Comparison of ENCODE assay signal across 33 cellular contexts in the genomic region with DNA sequence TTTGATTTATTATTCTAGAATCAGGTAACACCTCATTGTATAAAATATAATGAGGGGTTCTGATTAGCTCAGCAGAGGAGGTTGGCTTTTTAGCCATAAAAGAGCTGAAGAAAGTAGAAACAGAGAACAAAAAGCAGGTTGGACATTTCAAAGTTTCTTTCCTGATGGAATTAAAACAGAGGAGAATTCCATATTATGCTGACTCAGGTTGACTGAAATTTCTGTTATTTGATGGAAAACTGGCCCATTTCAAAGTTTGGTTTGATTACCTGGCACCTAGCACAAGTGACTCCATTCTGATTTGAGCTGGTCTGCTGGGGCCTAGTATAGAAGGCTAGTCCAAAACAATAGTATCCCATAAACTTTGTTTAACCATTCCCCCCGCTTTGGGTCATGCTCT. TPM values are rescaled to one million over a fixed set of nuclear protein-coding genes. Genes with fewer than 3 reads are reported as not detected.
"Had no signal": no experiment of that assay in that cellular context is flagged by ENCODE, and none has a peak within 500 bp of the region (broad histone marks: within the 10 kb centered on the region; RNA-seq: fewer than 3 reads in every experiment).

No MANE protein-coding gene starts in this region.

- H3K27ac Mint-ChIP-seq: dendritic cell treated with granulocyte-macrophage colony-stimulating factor and Interleukin-4, amounts not matched to agents 40 ng/mL and 50 ng/mL, for 4 days; endodermal cell; mesothelial cell of epicardium had no signal

- H3K27me3 ChIP-seq: colonic mucosa, esophagus squamous epithelium, gastrocnemius medialis, heart right ventricle, left lung had no signal

- H3K4me1 ChIP-seq: colonic mucosa, esophagus squamous epithelium, gastrocnemius medialis, lower lobe of right lung had no signal

- FAIRE-seq: islet of Langerhans, keratinocyte had no signal

- H3K36me3 ChIP-seq: colonic mucosa, esophagus squamous epithelium, gastrocnemius medialis, heart right ventricle, left lung, lower lobe of right lung had no signal

- H3K27me3 Mint-ChIP-seq: dendritic cell treated with granulocyte-macrophage colony-stimulating factor and Interleukin-4, amounts not matched to agents 40 ng/mL and 50 ng/mL, for 4 days had no signal

- H3K27ac ChIP-seq: colonic mucosa, epithelial cell of prostate, esophagus squamous epithelium, gastrocnemius medialis, heart right ventricle, left lung, lower lobe of right lung had no signal

- ATAC-seq: effector memory CD8-positive, alpha-beta T cell; esophagus mucosa; gastrocnemius medialis; heart right ventricle; left cardiac atrium; left lung; left ventricle myocardium superior; lower lobe of right lung; mucosa of descending colon had no signal

- H3K9me3 Mint-ChIP-seq: dendritic cell treated with granulocyte-macrophage colony-stimulating factor and Interleukin-4, amounts not matched to agents 40 ng/mL and 50 ng/mL, for 4 days; effector memory CD8-positive, alpha-beta T cell; endodermal cell; mesothelial cell of epicardium had no signal

- DNase-seq: colonic mucosa; cortex of kidney; effector CD8-positive, alpha-beta T cell; effector memory CD8-positive, alpha-beta T cell; endodermal cell; erythroblast; esophagus squamous epithelium; foreskin fibroblast; foreskin melanocyte; gastrocnemius medialis; glutamatergic neuron; head of caudate nucleus; heart right ventricle; hippocampal formation; left cardiac atrium; left lung; left ventricle myocardium superior; lower lobe of right lung; mesenchymal stem cell; mucosa of descending colon had no signal

- H3K9me3 ChIP-seq: colonic mucosa, esophagus squamous epithelium, gastrocnemius medialis, left lung, lower lobe of right lung, mucosa of descending colon had no signal

- H3K4me1 Mint-ChIP-seq: mesothelial cell of epicardium had no signal

- H3K4me3 Mint-ChIP-seq: dendritic cell treated with granulocyte-macrophage colony-stimulating factor and Interleukin-4, amounts not matched to agents 40 ng/mL and 50 ng/mL, for 4 days; effector memory CD8-positive, alpha-beta T cell; endodermal cell; mesothelial cell of epicardium had no signal

- H3K4me3 ChIP-seq: colonic mucosa, esophagus squamous epithelium, gastrocnemius medialis, heart right ventricle, left lung, lower lobe of right lung, mucosa of descending colon had no signal

RNA-seq across cellular contexts. Expression of a gene that starts 24.9 kb away (rescaled TPM):
- total RNA-seq: colonic mucosa, dermis microvascular lymphatic vessel endothelial cell, endodermal cell, esophagus mucosa, esophagus squamous epithelium, gastrocnemius medialis, glomerular endothelial cell, heart right ventricle, kidney epithelial cell, left cardiac atrium, left lung, left ventricle myocardium superior, lower leg skin, lower lobe of right lung, lung microvascular endothelial cell, mesenteric fat pad, mesothelial cell of epicardium, mucosa of descending colon, myocyte had no signal
- polyA plus RNA-seq: heart right ventricle, keratinocyte had no signal

RNA-seq across cellular contexts. Expression of a gene that starts 37.7 kb away (rescaled TPM):
- total RNA-seq: dermis microvascular lymphatic vessel endothelial cell, endodermal cell, esophagus mucosa, esophagus squamous epithelium, gastrocnemius medialis, glomerular endothelial cell, heart right ventricle, kidney epithelial cell, left cardiac atrium, left ventricle myocardium superior, lower leg skin, lower lobe of right lung, lung microvascular endothelial cell, mesenteric fat pad, mesothelial cell of epicardium, mucosa of descending colon, myocyte had no signal
- polyA plus RNA-seq: heart right ventricle, keratinocyte had no signal
